ENCODE assay signal across 10 cellular contexts in the genomic region with DNA sequence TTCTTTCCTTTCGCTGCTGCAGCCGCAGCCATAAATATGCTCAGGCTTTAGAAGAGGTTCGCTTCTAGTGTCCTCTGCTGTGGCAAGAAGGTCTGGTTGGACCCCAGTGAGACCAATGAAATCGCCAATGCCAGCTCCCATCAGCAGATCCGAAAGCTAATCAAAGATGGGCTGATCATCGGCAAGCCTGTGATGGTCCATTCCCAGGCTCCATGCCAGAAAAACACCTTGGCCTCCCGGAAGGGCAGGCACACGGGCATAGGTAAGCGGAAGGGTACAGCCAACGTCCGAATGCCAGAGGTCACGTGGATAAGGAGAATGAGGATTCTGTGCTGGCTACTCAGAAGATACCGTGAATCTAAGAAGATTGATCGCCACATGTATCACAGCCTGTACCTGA. TPM values are rescaled to one million over a fixed set of nuclear protein-coding genes. Genes with fewer than 3 reads are reported as not detected.
"Had no signal": no experiment of that assay in that cellular context is flagged by ENCODE, and none has a peak within 500 bp of the region (broad histone marks: within the 10 kb centered on the region; RNA-seq: fewer than 3 reads in every experiment).

No MANE protein-coding gene starts in this region.

- H3K27ac Mint-ChIP-seq: HFFc6 had no signal

- H3K4me3 ChIP-seq: GM23248, HAP-1 had no signal

- H3K36me3 ChIP-seq: HAP-1 had no signal

- DNase-seq: GM23248, GOT3, H7, HFFc6, IMR-90 had no signal

- H3K4me3 Mint-ChIP-seq: HFFc6 had no signal

- ATAC-seq: HCT116 had no signal

- H3K27ac ChIP-seq: GM23248, HL-60 had no signal

- H3K4me1 ChIP-seq: HAP-1 had no signal

RNA-seq across cellular contexts. Expression of gene CATIP, which starts 2.6 kb away (rescaled TPM):
- total RNA-seq: GM23248, H4, HFFc6, HT1080, IMR-90 had no signal
- polyA plus RNA-seq: GM23248, IMR-90 had no signal

RNA-seq across cellular contexts. Expression of gene SLC11A1, which starts 28.0 kb away (rescaled TPM):
- total RNA-seq: GM23248, H7 had no signal
